In the genomic region with DNA sequence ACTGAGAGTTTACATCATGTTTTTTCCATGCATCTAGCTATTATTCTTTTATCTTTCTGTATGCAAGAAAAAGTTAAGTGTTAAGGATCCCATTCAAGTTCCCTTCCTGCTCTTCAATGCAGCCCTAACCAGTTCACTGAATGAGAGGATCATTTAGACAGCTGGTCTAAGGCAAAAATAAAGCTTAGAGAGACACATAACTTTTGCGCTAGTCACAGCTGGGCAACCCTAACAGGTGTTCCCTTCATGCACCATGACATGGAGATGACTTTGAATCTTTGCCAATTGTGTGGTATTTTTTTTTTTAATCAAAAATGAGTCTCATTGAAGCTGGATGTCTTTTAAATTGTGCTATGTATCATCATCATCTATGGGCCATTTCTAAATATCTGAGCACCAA, we compare ENCODE assay signal across 21 cellular contexts.
"Had no signal": no experiment of that assay in that cellular context is flagged by ENCODE, and none has a peak within 500 bp of the region (broad histone marks: within the 10 kb centered on the region; RNA-seq: fewer than 3 reads in every experiment).

No MANE protein-coding gene starts in this region.

- H3K4me1 Mint-ChIP-seq: activated naive CD4-positive, alpha-beta T cell treated with anti-CD3 and anti-CD28 coated beads, Interleukin-2, amount 50 U/mL, for 24 hours; mesothelial cell of epicardium had no signal

- DNase-seq: activated B cell treated with CpG ODN at 0.5 μM for 24 hours; activated CD4-positive, alpha-beta T cell treated with anti-CD3 and anti-CD28 coated beads for 48 hours; activated CD8-positive, alpha-beta memory T cell treated with anti-CD3 and anti-CD28 coated beads, Interleukin-2, amount 50 U/mL, for 4 hours; activated CD8-positive, alpha-beta T cell treated with anti-CD3 and anti-CD28 coated beads, Interleukin-2, amount 10 ng/mL, durations not matched to agents 7 days and 5 days; activated effector memory CD4-positive, alpha-beta T cell treated with anti-CD3 and anti-CD28 coated beads, Interleukin-2, amount 50 U/mL, for 16 hours; activated T-cell treated with anti-CD3 and anti-CD28 coated beads, Interleukin-2, amount 50 U/mL, for 48 hours; adrenal gland; central memory CD4-positive, alpha-beta T cell; effector CD8-positive, alpha-beta T cell; heart left ventricle; left colon; lower lobe of right lung; naive B cell; stimulated activated CD4-positive, alpha-beta T cell treated with anti-CD3 and anti-CD28 coated beads, Interleukin-4, amount 100 ng/mL, for 4 hours; stimulated activated CD8-positive, alpha-beta memory T cell treated with anti-CD3 and anti-CD28 coated beads, Interleukin-4, amount 100 ng/mL, for 48 hours; stimulated activated naive CD8-positive, alpha-beta T cell treated with anti-CD3 and anti-CD28 coated beads, Interleukin-15, Interleukin-2, amounts not matched to agents 100 U/mL and 50 U/mL, for 24 hours; transverse colon had no signal

- H3K36me3 ChIP-seq: adrenal gland, heart left ventricle, lower lobe of right lung, transverse colon had no signal

- H3K9me3 ChIP-seq: adrenal gland, heart left ventricle, lower lobe of right lung, transverse colon had no signal

- H3K27me3 ChIP-seq: adrenal gland, heart left ventricle, transverse colon had no signal

- H3K4me3 Mint-ChIP-seq: activated B cell treated with CpG ODN at 0.5 μM for 24 hours; activated CD8-positive, alpha-beta T cell treated with anti-CD3 and anti-CD28 coated beads, Interleukin-2, amount 10 ng/mL, durations not matched to agents 7 days and 5 days; activated naive CD4-positive, alpha-beta T cell treated with anti-CD3 and anti-CD28 coated beads, Interleukin-2, amount 50 U/mL, for 24 hours; mesothelial cell of epicardium had no signal

- H3K4me3 ChIP-seq: adrenal gland, coronary artery, heart left ventricle, lower lobe of right lung, smooth muscle cell, transverse colon had no signal

- H3K27ac Mint-ChIP-seq: activated B cell treated with CpG ODN at 0.5 μM for 24 hours; activated CD8-positive, alpha-beta T cell treated with anti-CD3 and anti-CD28 coated beads, Interleukin-2, amount 10 ng/mL, durations not matched to agents 7 days and 5 days; activated naive CD4-positive, alpha-beta T cell treated with anti-CD3 and anti-CD28 coated beads, Interleukin-2, amount 50 U/mL, for 24 hours; mesothelial cell of epicardium had no signal

- H3K27me3 Mint-ChIP-seq: activated B cell treated with CpG ODN at 0.5 μM for 24 hours; activated naive CD4-positive, alpha-beta T cell treated with anti-CD3 and anti-CD28 coated beads, Interleukin-2, amount 50 U/mL, for 24 hours; naive B cell had no signal

- H3K4me2 ChIP-seq: smooth muscle cell had no signal

- H3K4me1 ChIP-seq: adrenal gland, lower lobe of right lung, transverse colon had no signal

- H3K36me3 Mint-ChIP-seq: activated naive CD4-positive, alpha-beta T cell treated with anti-CD3 and anti-CD28 coated beads, Interleukin-2, amount 50 U/mL, for 24 hours; mesothelial cell of epicardium; naive B cell had no signal

- H3K27ac ChIP-seq: adrenal gland, coronary artery, heart left ventricle, lower lobe of right lung, transverse colon had no signal

- H3K9me3 Mint-ChIP-seq: activated B cell treated with CpG ODN at 0.5 μM for 24 hours; activated naive CD4-positive, alpha-beta T cell treated with anti-CD3 and anti-CD28 coated beads, Interleukin-2, amount 50 U/mL, for 24 hours; mesothelial cell of epicardium had no signal
